ENCODE assay signal across 9 cellular contexts in genomic region chr10:74418285-74418872, GRCh38.
DNase-seq lines count a peak whose midpoint lies in the region; ATAC-seq and TF ChIP-seq lines count a peak whose summit lies in the region.
"Had no signal": no experiment of that assay in that cellular context is flagged by ENCODE, and none has a peak within 500 bp of the region (broad histone marks: within the 10 kb centered on the region; RNA-seq: fewer than 3 reads in every experiment).

No MANE protein-coding gene starts in this region.

- no peaks in the 10 kb centered on the region for H3K4me1 ChIP-seq in vagina

- H3K27me3 ChIP-seq in vagina = no peaks in the 10 kb centered on the region

- H3K27ac ChIP-seq in vagina = no peak overlapping the region

- TF ChIP-seq POLR2A in vagina (IDR thresholded peaks at IDR 0.05) = no peak

- peak; percentile 8 for DNase-seq in A172 (ENCODE audit: low spot score)
- peak; percentile 89 for DNase-seq in NCI-H1105 (lab: John Stamatoyannopoulos, UW)
- peak; percentile 92 for DNase-seq in SK-N-DZ (ENCODE audit: low spot score)
- peak; percentile 25 for DNase-seq in iris pigment epithelial cell (ENCODE audit: low read depth)
- DNase-seq in AG08396 (ENCODE audit: low spot score) = no peak
- no peak for DNase-seq in vagina (ENCODE audit: extremely low spot score in 2 of 2)
- DNase-seq in GM19238 (ENCODE audit: insufficient read length, low spot score) = no peak
- DNase-seq: NK-92 treated with Interleukin-12 subunit alpha and Interleukin-12 subunit beta, amount 100 ng/mL, for 24 hours had no signal

- H3K36me3 ChIP-seq in vagina = no peaks in the 10 kb centered on the region

- H3K9me3 ChIP-seq in vagina = no peaks in the 10 kb centered on the region

- no peak for ATAC-seq in HG03469 (IDR thresholded peaks at IDR 0.05; ENCODE audit: unreplicated experiment)

- H3K4me3 ChIP-seq in vagina = no peak overlapping the region

- no peak for TF ChIP-seq CTCF in vagina (IDR thresholded peaks at IDR 0.05)

- intact Hi-C loops in vagina (cut with DNase I) = no loop called here

Comparison
In these comparisons a context has a peak if more than half of its experiments do, and no peak if none do; other contexts are left out.
1. DNase-seq: peak in A172 (single experiment), NCI-H1105 (single experiment), SK-N-DZ (single experiment) and iris pigment epithelial cell (single experiment); none in AG08396 (single experiment), vagina (0 of 2) and GM19238 (single experiment).